Comparison of ENCODE assay signal across 7 cellular contexts in the genomic region with DNA sequence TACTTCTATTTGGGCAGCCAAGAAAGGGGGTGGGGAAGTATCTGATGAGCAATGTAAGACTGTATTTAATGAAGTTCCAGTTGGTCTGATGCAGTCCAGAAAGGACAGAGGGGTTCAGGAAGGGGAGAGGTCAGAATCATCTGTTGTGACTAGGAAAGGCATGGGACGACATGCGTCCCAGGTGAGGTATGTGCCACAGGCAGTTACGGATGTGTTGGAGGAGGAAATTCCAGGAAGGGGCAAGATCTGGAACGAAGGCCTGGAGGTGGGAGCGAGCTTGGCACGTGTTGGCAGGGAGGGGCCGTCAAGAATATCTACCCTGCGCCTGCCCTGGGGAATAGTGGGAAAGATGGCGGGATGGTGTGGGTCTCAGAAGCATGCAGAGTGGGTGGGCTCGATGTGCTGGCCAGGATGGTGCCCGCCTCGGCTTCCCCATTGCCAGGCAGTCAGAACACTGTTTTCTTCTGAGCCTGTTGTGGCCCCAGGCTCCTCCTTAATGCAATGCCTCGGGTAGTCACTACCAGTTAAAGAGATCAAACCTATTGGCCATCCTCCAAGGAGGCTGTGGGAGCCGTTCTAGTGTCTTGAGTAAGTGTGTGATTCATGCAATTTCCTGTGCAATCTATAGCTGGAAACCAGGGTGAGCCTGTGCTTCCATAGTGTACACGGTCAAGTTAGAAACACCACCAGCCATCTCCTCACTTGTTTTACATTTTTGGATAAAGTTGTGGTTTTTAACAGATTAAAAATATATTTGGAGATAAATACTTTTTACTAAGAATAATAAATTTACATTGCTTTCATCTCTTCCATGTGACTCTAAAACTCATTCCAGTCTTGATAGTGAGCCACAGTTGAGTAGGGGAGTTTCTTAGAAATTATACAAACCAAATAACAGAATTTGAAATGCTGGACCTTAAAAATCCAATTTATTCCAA. TPM values are rescaled to one million over a fixed set of nuclear protein-coding genes. Genes with fewer than 3 reads are reported as not detected.
DNase-seq lines count a peak whose midpoint lies in the region; ATAC-seq and TF ChIP-seq lines count a peak whose summit lies in the region.

No MANE protein-coding gene starts in this region.

- no TSS peak for BruUV-seq in IMR-90 (replicated peaks; lab: Mats Ljungman, UMichigan)

- H3K9ac ChIP-seq in IMR-90 (ENCODE audit: low read depth, low read length), result peak overlapping the region; percentile 20; the same call in 1 of the 2 replicates
- no peak overlapping the region for H3K9ac ChIP-seq in subcutaneous abdominal adipose tissue (ENCODE audit: low read length in 5 of 5)

- H3K23ac ChIP-seq in IMR-90 (ENCODE audit: low read depth, low read length), result peak overlapping the region; percentile 15; the same call in 1 of the 2 replicates

- intact Hi-C loops in IMR-90 (cut with micrococcal nuclease) (loop anchor here (5.0 kb wide), 1 partner anchor 89 kb away; no protein-coding TSS in a partner anchor), right cardiac atrium (cut with DNase I) (no loop called here)

- peak overlapping the region; percentile 56 for H3K4me2 ChIP-seq in IMR-90 (ENCODE audit: low read depth, low read length)

- peak overlapping the region; percentile 87 for H2BK120ac ChIP-seq in IMR-90 (ENCODE audit: low read depth, low read length)

- peak overlapping the region; percentile 83 for H2AK9ac ChIP-seq in IMR-90 (replicated peaks; ENCODE audit: low read depth, low read length, poor library complexity)

- WGBS in IMR-90 (ENCODE audit: extremely low coverage in 2 of 2, insufficient read length in 1 of 2), 2 experiments, result 83% methylated on average over 7 of the region's 15 CpGs; no CpG with 5 or more reads in 1 of the 2 experiments
- WGBS in right cardiac atrium, result 71% methylated on average over 15 of the region's 15 CpGs

- H3K9me1 ChIP-seq in IMR-90 (ENCODE audit: insufficient read depth, low read length), result peaks cover 35% of the 10 kb centered on the region

- peak; percentile 25 for TF ChIP-seq RAD21 in IMR-90 (IDR thresholded peaks at IDR 0.05; ENCODE audit: low read length)

- peak overlapping the region; percentile 90 for H3K27ac ChIP-seq in IMR-90 (ENCODE audit: insufficient read depth, low read length)
- peak overlapping the region; percentile 29 for H3K27ac ChIP-seq in right cardiac atrium (ENCODE audit: low read length)
- peak overlapping the region; percentile 11 for H3K27ac ChIP-seq in subcutaneous abdominal adipose tissue (ENCODE audit: low read depth, low read length)
- H3K27ac ChIP-seq in coronary artery, result peak overlapping the region in 1 of 2 donors; percentile 77

- H3K4ac ChIP-seq in IMR-90 (ENCODE audit: low read depth, low read length), result peak overlapping the region; percentile 89

- CTCF ChIA-PET in IMR-90 (lab: Yijun Ruan, JAX), result no interaction called here

- 0 out of 2 replicates have a peak, but pooled peaks cover 5% of the 10 kb centered on the region for H3K36me3 ChIP-seq in IMR-90 (ENCODE audit: control insufficient read depth, insufficient read depth, low read length)
- H3K36me3 ChIP-seq in subcutaneous abdominal adipose tissue (ENCODE audit: control insufficient read depth in 5 of 5, insufficient read depth in 5 of 5, low read length in 5 of 5), result peaks cover 0 to 2% (median 0%) of the 10 kb centered on the region in 5 donors

- peak overlapping the region; percentile 70 to 74 for H4K8ac ChIP-seq in IMR-90 (ENCODE audit: low read depth in 2 of 2, low read length in 2 of 2)

- DNase-seq in IMR-90, result peak; percentile 100
- DNase-seq in UCSD-AML1 (lab: John Stamatoyannopoulos, UW; ENCODE audit: unreplicated experiment), result peak; percentile 37
- peak; percentile 48 to 62 (median 57) for DNase-seq in right cardiac atrium
- DNase-seq in coronary artery (ENCODE audit: low spot score), result no peak

- H4K20me1 ChIP-seq in IMR-90 (ENCODE audit: insufficient read depth, low read length), result 0 out of 2 replicates have a peak, but pooled peaks cover 3% of the 10 kb centered on the region

- peak overlapping the region; percentile 91 for H3K18ac ChIP-seq in IMR-90 (ENCODE audit: low read depth, low read length)

- TF ChIP-seq CTCF in IMR-90 (conservative IDR thresholded peaks at IDR 0.05; ENCODE audit: low read depth, low read length) (no peak), coronary artery (IDR thresholded peaks at IDR 0.05) (no peak)

- ATAC-seq in IMR-90 (ENCODE audit: low read depth), result peak; percentile 80
- peak; percentile 27 to 49 for ATAC-seq in right cardiac atrium
- no peak for ATAC-seq in HG03460 (IDR thresholded peaks at IDR 0.05; ENCODE audit: unreplicated experiment)
- no peak for ATAC-seq in HG02588 (IDR thresholded peaks at IDR 0.05; ENCODE audit: unreplicated experiment)

- dilution Hi-C loops in IMR-90 (cut with HindIII; ENCODE audit: low sequenced_read_pairs, unreplicated experiment), result no loop called here

- TF ChIP-seq POLR2A in IMR-90 (IDR thresholded peaks at IDR 0.05; ENCODE audit: low read depth, low read length), result no peak

- peaks cover 34 to 74% of the 10 kb centered on the region in 2 experiments for H3K79me1 ChIP-seq in IMR-90 (ENCODE audit: low read depth in 1 of 2, low read length in 2 of 2)

- no peaks in the 10 kb centered on the region for H3K9me3 ChIP-seq in IMR-90 (ENCODE audit: control insufficient read depth, insufficient read depth, low read length)
- no peaks in the 10 kb centered on the region for H3K9me3 ChIP-seq in right cardiac atrium (ENCODE audit: control insufficient read depth, low read length)
- no peaks in the 10 kb centered on the region for H3K9me3 ChIP-seq in subcutaneous abdominal adipose tissue (ENCODE audit: control insufficient read depth in 5 of 5, low read length in 5 of 5)

- H4K91ac ChIP-seq in IMR-90 (ENCODE audit: insufficient read depth, low read depth, low read length), result peak overlapping the region; percentile 82

- POLR2A ChIA-PET in IMR-90 (lab: Charles Lee; ENCODE audit: unreplicated experiment), result no interaction called here

- H3K14ac ChIP-seq in IMR-90 (replicated peaks; ENCODE audit: low read depth, low read length), result peak overlapping the region; percentile 72

- H2BK20ac ChIP-seq in IMR-90 (ENCODE audit: low read depth, low read length), result peak overlapping the region; percentile 94

- peak overlapping the region; percentile 26; the same call in 1 of the 2 replicates for H3K56ac ChIP-seq in IMR-90 (ENCODE audit: extremely low read depth, insufficient read depth, low read length)

- H2AFZ ChIP-seq in IMR-90 (replicated peaks; ENCODE audit: low read length, poor library complexity), result peak overlapping the region; percentile 67

- in situ Hi-C loops in IMR-90 (cut with MboI; ENCODE audit: low sequenced_read_pairs), result no loop called here

- peak overlapping the region; percentile 66 for H4K5ac ChIP-seq in IMR-90 (ENCODE audit: low read depth, low read length)

- H3K4me1 ChIP-seq in IMR-90 (ENCODE audit: control insufficient read depth, insufficient read depth, low read length), result peaks cover 32% of the 10 kb centered on the region
- H3K4me1 ChIP-seq in right cardiac atrium (ENCODE audit: control insufficient read depth, insufficient read depth, low read length), result peaks cover 13% of the 10 kb centered on the region
- peaks cover 7 to 55% (median 39%) of the 10 kb centered on the region in 5 donors for H3K4me1 ChIP-seq in subcutaneous abdominal adipose tissue (ENCODE audit: control insufficient read depth in 5 of 5, insufficient read depth in 5 of 5, low read length in 5 of 5)

- no peak overlapping the region for H3K4me3 ChIP-seq in IMR-90 (ENCODE audit: insufficient read depth, low read depth, low read length)
- H3K4me3 ChIP-seq in right cardiac atrium (ENCODE audit: low read length), result no peak overlapping the region
- no peak overlapping the region for H3K4me3 ChIP-seq in subcutaneous abdominal adipose tissue (ENCODE audit: low read depth in 1 of 5, low read length in 5 of 5)
- H3K4me3 ChIP-seq in coronary artery, result no peak overlapping the region

- peak overlapping the region; percentile 99 for H2AK5ac ChIP-seq in IMR-90 (ENCODE audit: low read depth, low read length)

- H2BK15ac ChIP-seq in IMR-90 (ENCODE audit: low read depth, low read length), result peak overlapping the region; percentile 81; the same call in 2 of the 3 replicates

- peak overlapping the region; percentile 96 for H2BK5ac ChIP-seq in IMR-90 (ENCODE audit: low read depth, low read length, poor library complexity, severe bottlenecking)

- H3K27me3 ChIP-seq in IMR-90 (ENCODE audit: control insufficient read depth, insufficient read depth, low read length) (no peaks in the 10 kb centered on the region), right cardiac atrium (ENCODE audit: control insufficient read depth, insufficient read depth) (no peaks in the 10 kb centered on the region), subcutaneous abdominal adipose tissue (ENCODE audit: control insufficient read depth in 5 of 5, insufficient read depth in 4 of 5, low read length in 5 of 5) (no peaks in the 10 kb centered on the region)

TF ChIP-seq in IMR-90, 13 proteins besides CTCF, POLR2A, EP300 and RAD21 (continues in another document):
- TF ChIP-seq RFX5 (IDR thresholded peaks at IDR 0.05; ENCODE audit: low read depth, low read length) (no peak), MXI1 (IDR thresholded peaks at IDR 0.05; ENCODE audit: borderline replicate concordance, low read depth, low read length) (no peak), FOS (IDR thresholded peaks at IDR 0.05; ENCODE audit: low read depth, low read length) (peak; percentile 81), MAFK (IDR thresholded peaks at IDR 0.05; ENCODE audit: low read depth, low read length) (no peak), CHD1 (IDR thresholded peaks at IDR 0.05; ENCODE audit: low read depth, low read length) (no peak), RCOR1 (IDR thresholded peaks at IDR 0.05; ENCODE audit: insufficient replicate concordance, low read length) (no peak)
- TF ChIP-seq, protein P1, sequence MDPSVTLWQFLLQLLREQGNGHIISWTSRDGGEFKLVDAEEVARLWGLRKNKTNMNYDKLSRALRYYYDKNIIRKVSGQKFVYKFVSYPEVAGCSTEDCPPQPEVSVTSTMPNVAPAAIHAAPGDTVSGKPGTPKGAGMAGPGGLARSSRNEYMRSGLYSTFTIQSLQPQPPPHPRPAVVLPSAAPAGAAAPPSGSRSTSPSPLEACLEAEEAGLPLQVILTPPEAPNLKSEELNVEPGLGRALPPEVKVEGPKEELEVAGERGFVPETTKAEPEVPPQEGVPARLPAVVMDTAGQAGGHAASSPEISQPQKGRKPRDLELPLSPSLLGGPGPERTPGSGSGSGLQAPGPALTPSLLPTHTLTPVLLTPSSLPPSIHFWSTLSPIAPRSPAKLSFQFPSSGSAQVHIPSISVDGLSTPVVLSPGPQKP (IDR thresholded peaks at IDR 0.05; ENCODE audit: borderline replicate concordance, low read depth, low read length), result no peak

RNA-seq across cellular contexts. Expression of a gene that starts 57.6 kb away (rescaled TPM):
- total RNA-seq in IMR-90 (2012; rRNA removed), result under 0.01 and 0.18 TPM in 2 replicates
- polyA plus RNA-seq in IMR-90 (2012; rRNA removed), result 0.16 TPM in 1 of 2 replicates, not detected in the other
- 0.12 TPM in 1 of 2 replicates, not detected in the other for polyA plus RNA-seq in IMR-90 (2012; cell fraction: cytosol; rRNA removed)
- polyA plus RNA-seq in IMR-90 (2012; cell fraction: nucleus; rRNA removed; ENCODE audit: low replicate concordance), result 0.11 TPM in 1 of 2 replicates, not detected in the other
- total RNA-seq in right cardiac atrium, result under 1 TPM in 2 of 4 donors, not detected in 2; 0.23 to 0.42 TPM
- not detected for polyA plus RNA-seq in right cardiac atrium

Comparison
In these comparisons a context has a peak if more than half of its experiments do, and no peak if none do; other contexts are left out.
1. ATAC-seq: peak in IMR-90 (single experiment) and right cardiac atrium (2 of 2); none in HG03460 (single experiment) and HG02588 (single experiment).